ENCODE assay signal across 12 cellular contexts in genomic region chr10:79264942-79265341, GRCh38.
A peak's percentile ranks its signal among the peaks of the same experiment; 100 is the strongest.
DNase-seq lines count a peak whose midpoint lies in the region; ATAC-seq and TF ChIP-seq lines count a peak whose summit lies in the region.
"Had no signal": no experiment of that assay in that cellular context is flagged by ENCODE, and none has a peak within 500 bp of the region (broad histone marks: within the 10 kb centered on the region; RNA-seq: fewer than 3 reads in every experiment).

No MANE protein-coding gene starts in this region.

- peaks cover 61% of the 10 kb centered on the region for H3K4me1 Mint-ChIP-seq in nephron
- H3K4me1 Mint-ChIP-seq in CD4-positive, alpha-beta T cell (ENCODE audit: low read depth), result peaks cover 19% of the 10 kb centered on the region
- peaks cover 20% of the 10 kb centered on the region for H3K4me1 Mint-ChIP-seq in activated CD4-positive, alpha-beta T cell treated with anti-CD3 and anti-CD28 coated beads, Interleukin-2, amount 10 ng/mL, durations not matched to agents 7 days and 5 days

- POLR2A ChIA-PET in CD4-positive, alpha-beta T cell (lab: Charles Lee), result interaction anchor here (1.0 kb wide), 2 partner anchors 21 to 58 kb away, joined by 3 to 4 read pairs; no protein-coding TSS in a partner anchor
- POLR2A ChIA-PET in activated CD4-positive, alpha-beta T cell treated with anti-CD3 and anti-CD28 coated beads, Interleukin-2, amount 10 ng/mL, durations not matched to agents 7 days and 5 days (lab: Charles Lee), result no interaction called here

- no peaks in the 10 kb centered on the region for H3K27me3 ChIP-seq in CD4-positive, alpha-beta T cell (ENCODE audit: control insufficient read depth, insufficient read depth, low read length)

- no peaks in the 10 kb centered on the region for H3K9me3 Mint-ChIP-seq in nephron
- H3K9me3 Mint-ChIP-seq in CD4-positive, alpha-beta T cell, result no peaks in the 10 kb centered on the region
- H3K9me3 Mint-ChIP-seq in activated CD4-positive, alpha-beta T cell treated with anti-CD3 and anti-CD28 coated beads, Interleukin-2, amount 10 ng/mL, durations not matched to agents 7 days and 5 days, result no peaks in the 10 kb centered on the region
- H3K9me3 Mint-ChIP-seq: activated CD4-positive, alpha-beta memory T cell treated with anti-CD3 and anti-CD28 coated beads for 36 hours had no signal

- no peaks in the 10 kb centered on the region for H3K27me3 Mint-ChIP-seq in nephron (ENCODE audit: low read depth)
- no peaks in the 10 kb centered on the region for H3K27me3 Mint-ChIP-seq in CD4-positive, alpha-beta T cell
- no peaks in the 10 kb centered on the region for H3K27me3 Mint-ChIP-seq in activated CD4-positive, alpha-beta T cell treated with anti-CD3 and anti-CD28 coated beads, Interleukin-2, amount 10 ng/mL, durations not matched to agents 7 days and 5 days
- H3K27me3 Mint-ChIP-seq: activated CD4-positive, alpha-beta memory T cell treated with anti-CD3 and anti-CD28 coated beads for 36 hours had no signal

- no peaks in the 10 kb centered on the region for H3K9me3 ChIP-seq in CD4-positive, alpha-beta T cell (ENCODE audit: control insufficient read depth, low read length)
- H3K9me3 ChIP-seq: A549 had no signal

- DNase-seq in Right ventricle myocardium inferior (ENCODE audit: missing footprints) (no peak), cardiac septum (ENCODE audit: low spot score) (no peak), fibroblast of mammary gland (ENCODE audit: low read depth) (peak; percentile 26), HuH-7 (ENCODE audit: low spot score) (no peak), DMS53 treated with DMSO at 0.1 percent for 48 hours (lab: John Stamatoyannopoulos, UW; ENCODE audit: unreplicated experiment) (no peak)
- no peak for DNase-seq in CD4-positive, alpha-beta T cell
- no peak for DNase-seq in activated CD4-positive, alpha-beta T cell treated with anti-CD3 and anti-CD28 coated beads, Interleukin-2, amount 10 ng/mL, durations not matched to agents 7 days and 5 days
- DNase-seq: activated CD4-positive, alpha-beta memory T cell treated with anti-CD3 and anti-CD28 coated beads for 36 hours had no signal

- intact Hi-C loops in Right ventricle myocardium inferior (cut with DNase I), result loop anchor here (2.0 kb wide), 1 partner anchor 16 kb away; no protein-coding TSS in a partner anchor
- intact Hi-C loops in cardiac septum (cut with DNase I), result no loop called here
- intact Hi-C loops in CD4-positive, alpha-beta T cell (cut with DNase I, micrococcal nuclease), result no loop called here

- ATAC-seq in Right ventricle myocardium inferior, result peak; percentile 17
- no peak for ATAC-seq in CD4-positive, alpha-beta T cell (ENCODE audit: poor library complexity)
- ATAC-seq: A549, K562 had no signal

- H3K27ac Mint-ChIP-seq in nephron, result peak overlapping the region in 2 of 3 experiments; percentile 51 to 70
- no peak overlapping the region for H3K27ac Mint-ChIP-seq in CD4-positive, alpha-beta T cell
- no peak overlapping the region for H3K27ac Mint-ChIP-seq in activated CD4-positive, alpha-beta T cell treated with anti-CD3 and anti-CD28 coated beads, Interleukin-2, amount 10 ng/mL, durations not matched to agents 7 days and 5 days
- H3K27ac Mint-ChIP-seq: activated CD4-positive, alpha-beta memory T cell treated with anti-CD3 and anti-CD28 coated beads for 36 hours had no signal

- H3K4me3 Mint-ChIP-seq in nephron, result no peak overlapping the region
- H3K4me3 Mint-ChIP-seq in CD4-positive, alpha-beta T cell, result no peak overlapping the region
- H3K4me3 Mint-ChIP-seq in activated CD4-positive, alpha-beta T cell treated with anti-CD3 and anti-CD28 coated beads, Interleukin-2, amount 10 ng/mL, durations not matched to agents 7 days and 5 days, result no peak overlapping the region
- H3K4me3 Mint-ChIP-seq: activated CD4-positive, alpha-beta memory T cell treated with anti-CD3 and anti-CD28 coated beads for 36 hours had no signal

- CTCF ChIA-PET in CD4-positive, alpha-beta T cell (lab: Charles Lee), result interaction anchor here (1.4 kb wide), 1 partner anchor 70 kb away, joined by 3 read pairs; no protein-coding TSS in a partner anchor
- CTCF ChIA-PET in activated CD4-positive, alpha-beta T cell treated with anti-CD3 and anti-CD28 coated beads, Interleukin-2, amount 10 ng/mL, durations not matched to agents 7 days and 5 days (lab: Charles Lee), result interaction anchor here (0.8 to 1.4 kb wide), 5 partner anchors 10 to 122 kb away, joined by 3 read pairs; no protein-coding TSS in a partner anchor

- TF ChIP-seq CTCF in fibroblast of mammary gland (conservative IDR thresholded peaks at IDR 0.05; ENCODE audit: control insufficient read depth, insufficient read depth, low read depth, low read length), result no peak
- TF ChIP-seq CTCF in nephron (IDR thresholded peaks at IDR 0.05; ENCODE audit: unreplicated experiment in 3 of 3), result no peak
- TF ChIP-seq CTCF in CD4-positive, alpha-beta T cell (IDR thresholded peaks at IDR 0.05), result no peak

- H3K27ac ChIP-seq in CD4-positive, alpha-beta T cell (ENCODE audit: low read depth, low read length), result no peak overlapping the region
- H3K27ac ChIP-seq: A549, SK-N-MC had no signal

- no peak overlapping the region for H3K4me3 ChIP-seq in fibroblast of mammary gland (ENCODE audit: control insufficient read depth, low read depth, low read length)
- H3K4me3 ChIP-seq: A549, K562, SK-N-MC had no signal

- peaks cover 19% of the 10 kb centered on the region for H3K36me3 Mint-ChIP-seq in nephron (ENCODE audit: low read depth)
- H3K36me3 Mint-ChIP-seq in CD4-positive, alpha-beta T cell (ENCODE audit: low read depth), result no peaks in the 10 kb centered on the region
- no peaks in the 10 kb centered on the region for H3K36me3 Mint-ChIP-seq in activated CD4-positive, alpha-beta T cell treated with anti-CD3 and anti-CD28 coated beads, Interleukin-2, amount 10 ng/mL, durations not matched to agents 7 days and 5 days (ENCODE audit: low read depth)
- H3K36me3 Mint-ChIP-seq: activated CD4-positive, alpha-beta memory T cell treated with anti-CD3 and anti-CD28 coated beads for 36 hours had no signal

Comparison
In these comparisons a context has a peak if more than half of its experiments do, and no peak if none do; other contexts are left out.
1. H3K27ac Mint-ChIP-seq: peak in nephron (2 of 3); none in CD4-positive, alpha-beta T cell (single experiment) and activated CD4-positive, alpha-beta T cell treated with anti-CD3 and anti-CD28 coated beads, Interleukin-2, amount 10 ng/mL, durations not matched to agents 7 days and 5 days (single experiment).